8 cellular contexts compared by ENCODE assay signal in the genomic region with DNA sequence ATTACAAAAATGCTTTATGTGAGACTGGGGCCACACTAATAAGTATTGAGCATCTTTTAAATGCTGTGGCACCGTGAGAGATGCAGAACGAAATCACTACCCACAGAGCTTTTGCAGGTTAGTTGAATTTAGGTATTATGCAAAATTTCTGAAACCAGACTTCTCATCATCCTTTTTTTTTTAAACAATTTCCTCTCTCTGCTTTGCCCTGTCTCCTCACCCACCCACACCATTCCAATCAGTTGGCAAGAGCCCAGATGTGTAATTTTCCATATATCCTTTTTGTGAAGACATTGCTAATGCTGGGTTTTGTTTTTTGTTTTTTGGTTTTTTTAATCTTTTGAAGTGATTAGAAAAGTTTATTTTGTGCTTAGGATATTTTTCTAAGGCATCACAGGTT. TPM values are rescaled to one million over a fixed set of nuclear protein-coding genes. Genes with fewer than 3 reads are reported as not detected.
A peak's percentile ranks its signal among the peaks of the same experiment; 100 is the strongest.
DNase-seq lines count a peak whose midpoint lies in the region; ATAC-seq, FAIRE-seq and TF ChIP-seq lines count a peak whose summit lies in the region.

No MANE protein-coding gene starts in this region.

- no peaks in the 10 kb centered on the region for H3K9me3 Mint-ChIP-seq in activated naive CD8-positive, alpha-beta T cell treated with anti-CD3 and anti-CD28 coated beads for 36 hours

- ATAC-seq in left ventricle myocardium superior (no peak), HepG2 (no peak), upper lobe of left lung (ENCODE audit: low FRiP score in 2 of 2) (no peak), HG02571 (IDR thresholded peaks at IDR 0.05; ENCODE audit: unreplicated experiment) (no peak), GM19452 (IDR thresholded peaks at IDR 0.05; ENCODE audit: unreplicated experiment) (no peak)

- CTCF ChIA-PET in HepG2 (lab: Yijun Ruan, JAX; ENCODE audit: low intra/inter-chr PET ratio, low total read pairs) = no interaction called here

- POLR2A ChIA-PET in HepG2 (lab: Yijun Ruan, JAX) = interaction anchor here (0.9 to 1.9 kb wide), 5 partner anchors 13 to 329 kb away, joined by 3 to 8 read pairs (median 4); partner anchors contain the start of gene RALA

- TF ChIP-seq CTCF in cardiac muscle cell (IDR thresholded peaks at IDR 0.05; ENCODE audit: low read depth, low read length) = no peak
- no peak for TF ChIP-seq CTCF in HepG2 (CRISPR knock-in tag; IDR thresholded peaks at IDR 0.05)
- TF ChIP-seq CTCF in upper lobe of left lung (IDR thresholded peaks at IDR 0.05) = no peak

- peaks cover 9% of the 10 kb centered on the region for H3K36me3 Mint-ChIP-seq in activated naive CD8-positive, alpha-beta T cell treated with anti-CD3 and anti-CD28 coated beads for 36 hours

- in situ Hi-C loops in HepG2 (cut with HindIII; ENCODE audit: extremely low pct_ligation_motif_present, low pct_unique_long_range_greater_than_20kb) = no loop called here

- H3K9me3 ChIP-seq in cardiac muscle cell (ENCODE audit: low read depth) (no peaks in the 10 kb centered on the region), HepG2 (ENCODE audit: low read length) (no peaks in the 10 kb centered on the region), upper lobe of left lung (no peaks in the 10 kb centered on the region)

- TF ChIP-seq POLR2A in HepG2 (IDR thresholded peaks at IDR 0.05; ENCODE audit: insufficient read depth in 1 of 2, low read depth in 2 of 2, low read length in 2 of 2) (no peak), upper lobe of left lung (IDR thresholded peaks at IDR 0.05) (no peak)

- TF ChIP-seq EP300 in HepG2 (IDR thresholded peaks at IDR 0.05; ENCODE audit: low read depth in 2 of 2, low read length in 2 of 2) (no peak), HepG2 (CRISPR knock-in tag; IDR thresholded peaks at IDR 0.05; ENCODE audit: borderline replicate concordance) (no peak), upper lobe of left lung (IDR thresholded peaks at IDR 0.05) (no peak)

- TF ChIP-seq RAD21 in HepG2 (CRISPR knock-in tag; IDR thresholded peaks at IDR 0.05) = no peak

- H3K36me3 ChIP-seq in cardiac muscle cell (peaks cover 2% of the 10 kb centered on the region), HepG2 (replicated peaks in 1 of 2; ENCODE audit: control insufficient read depth in 1 of 2, insufficient read depth in 2 of 2, low read length in 2 of 2) (peaks cover 0 to 20% of the 10 kb centered on the region in 2 experiments; a peak in 2 of 5 replicates), upper lobe of left lung (peaks cover 0 to 14% (median 2%) of the 10 kb centered on the region in 4 donors)

- no peak for FAIRE-seq in HepG2 (lab: Jason Lieb, UNC)

- H3K9ac ChIP-seq in HepG2 (ENCODE audit: insufficient read depth, low read depth, low read length) = peak overlapping the region; percentile 88; the same call in 1 of the 2 replicates

- H3K27ac Mint-ChIP-seq in activated naive CD8-positive, alpha-beta T cell treated with anti-CD3 and anti-CD28 coated beads for 36 hours = peak overlapping the region; percentile 63

- no peaks in the 10 kb centered on the region for H4K20me1 ChIP-seq in HepG2 (ENCODE audit: insufficient read depth, low read length)

- BruUV-seq in HepG2 (replicated peaks; lab: Mats Ljungman, UMichigan) = no TSS peak

- intact Hi-C loops in left ventricle myocardium superior (cut with micrococcal nuclease) (no loop called here), HepG2 (cut with micrococcal nuclease; ENCODE audit: unreplicated experiment) (loop anchor here (2.0 kb wide), 1 partner anchor 56 kb away; the partner anchor contains the start of gene RALA)

- peak overlapping the region; percentile 79 for H3K4me2 ChIP-seq in HepG2 (ENCODE audit: low read depth, low read length)

- peaks cover 23% of the 10 kb centered on the region for H3K79me2 ChIP-seq in HepG2 (ENCODE audit: insufficient read depth, low read length)

- DNase-seq in cardiac muscle cell (ENCODE audit: low read depth in 1 of 2, low spot score in 1 of 2) (peak in 1 of 2 donors; percentile 22), left ventricle myocardium superior (no peak), HepG2 (ENCODE audit: low spot score) (no peak), upper lobe of left lung (no peak), T-helper 9 cell (no peak)
- DNase-seq in activated naive CD8-positive, alpha-beta T cell treated with anti-CD3 and anti-CD28 coated beads for 36 hours = no peak

- peak overlapping the region; percentile 97 for H3K4me3 Mint-ChIP-seq in activated naive CD8-positive, alpha-beta T cell treated with anti-CD3 and anti-CD28 coated beads for 36 hours

- H3K4me1 ChIP-seq in cardiac muscle cell (ENCODE audit: low read depth) = peaks cover 8% of the 10 kb centered on the region
- peaks cover 11% of the 10 kb centered on the region for H3K4me1 ChIP-seq in HepG2 (ENCODE audit: insufficient read depth, low read length)
- peaks cover 7 to 16% (median 13%) of the 10 kb centered on the region in 4 donors for H3K4me1 ChIP-seq in upper lobe of left lung

- H3K27me3 ChIP-seq in cardiac muscle cell (no peaks in the 10 kb centered on the region), HepG2 (ENCODE audit: control insufficient read depth in 1 of 2, insufficient read depth in 2 of 2, low read length in 2 of 2) (no peaks in the 10 kb centered on the region; a peak in 1 of 5 replicates), upper lobe of left lung (no peaks in the 10 kb centered on the region)

- H3K27me3 Mint-ChIP-seq in activated naive CD8-positive, alpha-beta T cell treated with anti-CD3 and anti-CD28 coated beads for 36 hours = no peaks in the 10 kb centered on the region

- H3K4me1 Mint-ChIP-seq in activated naive CD8-positive, alpha-beta T cell treated with anti-CD3 and anti-CD28 coated beads for 36 hours = peaks cover 25% of the 10 kb centered on the region

- 16% methylated on average over 2 of the region's 2 CpGs for WGBS in HepG2 (ENCODE audit: low lambda C conversion rate)
- 61% methylated on average over 2 of the region's 2 CpGs for WGBS in upper lobe of left lung, 2 donors

- no peak overlapping the region for H3K27ac ChIP-seq in cardiac muscle cell
- H3K27ac ChIP-seq in HepG2 (ENCODE audit: extremely low read length, insufficient read depth, low read length) = no peak overlapping the region
- no peak overlapping the region for H3K27ac ChIP-seq in upper lobe of left lung

- peak overlapping the region; percentile 64 for H3K4me3 ChIP-seq in cardiac muscle cell
- H3K4me3 ChIP-seq in HepG2 (replicated peaks in 1 of 3; ENCODE audit: insufficient read depth in 1 of 3, low read depth in 2 of 3, low read length in 3 of 3) = peak overlapping the region; percentile 70 to 92 (median 92); a peak in 5 of 6 replicates
- H3K4me3 ChIP-seq in upper lobe of left lung = peak overlapping the region; percentile 46 to 80 (median 70)

- no peak overlapping the region for H2AFZ ChIP-seq in HepG2 (ENCODE audit: low read length)

RNA-seq across cellular contexts. Expression of gene YAE1, which starts 1.1 kb away (rescaled TPM):
- total RNA-seq in cardiac muscle cell (29.5 and 33.7 TPM in 2 replicates), left ventricle myocardium superior (15.9 TPM), HepG2 (2016; rRNA removed; fragmentation: Illumina TruSeq; extraction: Trizol) (28.3 and 32.9 TPM in 2 replicates), upper lobe of left lung (10 to 100 TPM in 4 of 6 donors, 1 to 10 TPM in 1, under 1 TPM in 1; 1.00 to 21.0 (median 13.2) TPM)
- polyA plus RNA-seq in cardiac muscle cell (44.3 and 50.6 TPM in 2 replicates), HepG2 (2011; rRNA removed) (16.8 and 18.7 TPM in 2 replicates)
- total RNA-seq in activated naive CD8-positive, alpha-beta T cell treated with anti-CD3 and anti-CD28 coated beads for 36 hours = 10 to 100 TPM; 11.2 to 12.5 TPM
- 12.5 and 12.7 TPM in 2 replicates for total RNA-seq in HepG2 (2016; cell fraction: cytosol; rRNA removed; fragmentation: Illumina TruSeq; extraction: Trizol; ENCODE audit: low read depth)
- total RNA-seq in HepG2 (2016; cell fraction: insoluble cytoplasmic fraction; rRNA removed; fragmentation: Illumina TruSeq; extraction: Trizol) = 30.7 and 33.3 TPM in 2 replicates
- total RNA-seq in HepG2 (2016; cell fraction: membrane; rRNA removed; fragmentation: Illumina TruSeq; extraction: Trizol) = 14.6 and 15.8 TPM in 2 replicates
- total RNA-seq in HepG2 (2016; cell fraction: nucleus; rRNA removed; fragmentation: Illumina TruSeq; extraction: Trizol) = 30.1 and 33.7 TPM in 2 replicates
- polyA plus RNA-seq in HepG2 (2011; cell fraction: cytosol; rRNA removed) = 8.3 and 14.2 TPM in 2 replicates
- 9.4 and 16.5 TPM in 2 replicates for polyA plus RNA-seq in HepG2 (2011; cell fraction: nucleus; rRNA removed)
- polyA plus RNA-seq in HepG2 (2012) = 18.1 and 23.0 TPM in 2 replicates
- polyA plus RNA-seq in HepG2 (2016; cell fraction: cytosol; fragmentation: Illumina TruSeq; extraction: Trizol; ENCODE audit: low read depth) = 5.8 and 6.2 TPM in 2 replicates
- 34.8 and 35.3 TPM in 2 replicates for polyA plus RNA-seq in HepG2 (2016; cell fraction: insoluble cytoplasmic fraction; fragmentation: Illumina TruSeq; extraction: Trizol; ENCODE audit: low read depth)
- 6.6 and 7.4 TPM in 2 replicates for polyA plus RNA-seq in HepG2 (2016; cell fraction: membrane; fragmentation: Illumina TruSeq; extraction: Trizol; ENCODE audit: low read depth)
- polyA plus RNA-seq in HepG2 (2016; cell fraction: nucleus; fragmentation: Illumina TruSeq; extraction: Trizol; ENCODE audit: insufficient read depth, low read depth) = 38.2 and 38.8 TPM in 2 replicates
- polyA minus RNA-seq in HepG2 (2011; rRNA and poly(A)+ RNA removed; ENCODE audit: low replicate concordance) = 3.7 and 5.4 TPM in 2 replicates
- polyA minus RNA-seq in HepG2 (2011; cell fraction: cytosol; rRNA and poly(A)+ RNA removed) = 6.5 and 12.1 TPM in 2 replicates
- polyA minus RNA-seq in HepG2 (2011; cell fraction: nucleus; rRNA and poly(A)+ RNA removed) = 50.2 and 64.5 TPM in 2 replicates

RNA-seq across cellular contexts. Expression of gene RALA, which starts 56.1 kb away (rescaled TPM):
- total RNA-seq in cardiac muscle cell (7.3 and 9.1 TPM in 2 replicates), left ventricle myocardium superior (38.0 TPM), HepG2 (2016; rRNA removed; fragmentation: Illumina TruSeq; extraction: Trizol) (11.8 and 23.0 TPM in 2 replicates), upper lobe of left lung (10 to 100 TPM in 5 of 6 donors, 1 to 10 TPM in 1; 7.3 to 45.1 (median 33.5) TPM)
- polyA plus RNA-seq in cardiac muscle cell (41.6 and 44.4 TPM in 2 replicates), HepG2 (2011; rRNA removed) (12.8 and 19.5 TPM in 2 replicates)
- 10 to 100 TPM; 38.0 to 40.6 TPM for total RNA-seq in activated naive CD8-positive, alpha-beta T cell treated with anti-CD3 and anti-CD28 coated beads for 36 hours
- 6.1 and 6.9 TPM in 2 replicates for total RNA-seq in HepG2 (2016; cell fraction: cytosol; rRNA removed; fragmentation: Illumina TruSeq; extraction: Trizol; ENCODE audit: low read depth)
- total RNA-seq in HepG2 (2016; cell fraction: insoluble cytoplasmic fraction; rRNA removed; fragmentation: Illumina TruSeq; extraction: Trizol) = 12.6 and 22.2 TPM in 2 replicates
- 13.0 and 14.4 TPM in 2 replicates for total RNA-seq in HepG2 (2016; cell fraction: membrane; rRNA removed; fragmentation: Illumina TruSeq; extraction: Trizol)
- 10.8 and 11.3 TPM in 2 replicates for total RNA-seq in HepG2 (2016; cell fraction: nucleus; rRNA removed; fragmentation: Illumina TruSeq; extraction: Trizol)
- polyA plus RNA-seq in HepG2 (2011; cell fraction: cytosol; rRNA removed) = 9.2 and 12.2 TPM in 2 replicates
- 6.4 and 6.7 TPM in 2 replicates for polyA plus RNA-seq in HepG2 (2011; cell fraction: nucleus; rRNA removed)
- polyA plus RNA-seq in HepG2 (2012) = 23.7 and 26.7 TPM in 2 replicates
- 14.5 and 15.2 TPM in 2 replicates for polyA plus RNA-seq in HepG2 (2016; cell fraction: cytosol; fragmentation: Illumina TruSeq; extraction: Trizol; ENCODE audit: low read depth)
- 50.3 and 60.4 TPM in 2 replicates for polyA plus RNA-seq in HepG2 (2016; cell fraction: insoluble cytoplasmic fraction; fragmentation: Illumina TruSeq; extraction: Trizol; ENCODE audit: low read depth)
- polyA plus RNA-seq in HepG2 (2016; cell fraction: membrane; fragmentation: Illumina TruSeq; extraction: Trizol; ENCODE audit: low read depth) = 16.5 and 20.5 TPM in 2 replicates
- 19.8 and 21.9 TPM in 2 replicates for polyA plus RNA-seq in HepG2 (2016; cell fraction: nucleus; fragmentation: Illumina TruSeq; extraction: Trizol; ENCODE audit: insufficient read depth, low read depth)
- 9.4 and 17.2 TPM in 2 replicates for polyA minus RNA-seq in HepG2 (2011; rRNA and poly(A)+ RNA removed; ENCODE audit: low replicate concordance)
- polyA minus RNA-seq in HepG2 (2011; cell fraction: cytosol; rRNA and poly(A)+ RNA removed) = 16.0 and 21.1 TPM in 2 replicates
- polyA minus RNA-seq in HepG2 (2011; cell fraction: nucleus; rRNA and poly(A)+ RNA removed) = 23.4 and 25.4 TPM in 2 replicates
